Comparison of ENCODE assay signal across 9 cellular contexts in the genomic region with DNA sequence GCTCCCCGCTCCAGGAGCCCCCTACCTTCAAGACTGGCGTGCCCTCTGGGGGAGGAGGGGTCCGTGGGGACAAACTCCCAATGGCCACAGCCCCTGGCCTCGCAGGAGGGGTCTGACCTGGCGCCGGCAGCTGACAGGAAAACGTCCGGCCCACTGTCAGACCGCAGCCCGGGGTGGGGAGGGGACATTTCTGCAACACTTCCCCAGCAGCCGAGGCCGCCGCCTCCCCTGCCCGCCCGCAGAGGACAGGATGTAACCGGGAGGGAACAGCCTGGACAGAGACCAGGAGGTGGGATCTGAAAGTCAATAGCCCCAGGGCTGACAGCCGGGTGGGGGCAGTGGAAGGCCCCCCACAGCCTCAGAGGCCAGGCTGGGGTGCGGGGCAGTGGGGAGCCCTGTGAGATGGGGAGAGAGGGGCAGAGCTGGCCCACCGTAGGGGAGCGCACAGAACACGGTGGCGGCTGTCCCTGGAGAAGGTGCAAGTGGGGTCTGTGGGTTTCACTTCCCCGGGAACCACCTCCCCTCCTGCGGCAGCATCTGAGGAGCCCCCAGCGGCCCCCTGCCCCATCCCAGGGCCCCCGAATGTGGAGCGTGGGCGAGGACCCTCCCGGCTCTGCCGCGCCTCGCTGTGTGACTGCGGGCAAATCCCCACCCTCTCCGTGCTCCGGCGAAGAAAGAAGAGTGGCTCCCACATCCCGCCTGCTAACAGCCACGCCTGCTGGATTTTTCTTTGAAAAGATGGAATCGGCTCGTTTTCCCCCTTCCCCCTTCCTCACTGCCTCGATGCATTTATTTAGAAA. TPM values are rescaled to one million over a fixed set of nuclear protein-coding genes. Genes with fewer than 3 reads are reported as not detected.
DNase-seq lines count a peak whose midpoint lies in the region; ATAC-seq and TF ChIP-seq lines count a peak whose summit lies in the region.
"Had no signal": no experiment of that assay in that cellular context is flagged by ENCODE, and none has a peak within 500 bp of the region (broad histone marks: within the 10 kb centered on the region; RNA-seq: fewer than 3 reads in every experiment).

A gene with protein sequence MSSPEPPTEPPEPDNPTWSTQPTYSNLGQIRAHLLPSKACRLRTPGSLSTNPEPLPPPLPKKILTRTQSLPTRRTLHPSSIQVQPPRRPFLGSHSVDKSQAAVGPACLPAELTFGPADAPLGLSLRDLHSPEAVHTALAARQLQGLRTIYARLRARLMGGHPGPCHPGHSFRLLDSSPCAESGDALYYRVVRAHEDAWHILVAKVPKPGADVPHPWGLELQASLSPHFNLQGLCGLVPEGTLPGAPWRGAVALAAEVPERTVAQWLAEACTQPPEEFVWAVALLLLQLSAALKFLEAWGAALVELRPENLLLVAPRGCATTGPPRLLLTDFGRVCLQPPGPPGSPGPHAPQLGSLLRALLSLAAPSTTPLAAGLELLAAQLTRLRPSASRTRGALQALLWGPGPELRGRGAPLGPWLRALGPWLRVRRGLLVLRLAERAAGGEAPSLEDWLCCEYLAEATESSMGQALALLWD (minus strand): TSS at position 114 of the 800 bp plus-strand sequence. CDS start 1,244 bp downstream, outside the sequence.

- H3K9me3 Mint-ChIP-seq in CD4-positive, alpha-beta T cell = no peaks in the 10 kb centered on the region

- intact Hi-C loops in CD4-positive, alpha-beta T cell (cut with DNase I, micrococcal nuclease) = no loop called here

- TF ChIP-seq CTCF in CD4-positive, alpha-beta T cell (IDR thresholded peaks at IDR 0.05) = no peak
- no peak for TF ChIP-seq CTCF in brain microvascular endothelial cell (IDR thresholded peaks at IDR 0.05; ENCODE audit: low read depth, low read length, missing control alignments)

- peak within 1 kb of the TSS; percentile 27 for H3K27ac Mint-ChIP-seq in CD4-positive, alpha-beta T cell

- peak in 2 of 10 experiments; percentile 24 to 33 for DNase-seq in CD4-positive, alpha-beta T cell
- DNase-seq in KG1 (lab: John Stamatoyannopoulos, UW) (peak; percentile 54), brain microvascular endothelial cell (no peak), left lobe of liver (ENCODE audit: low spot score) (peak; percentile 69), NCI-H2196 treated with DMSO at 0.1 percent for 48 hours (lab: John Stamatoyannopoulos, UW; ENCODE audit: unreplicated experiment) (no peak)
- DNase-seq in stimulated activated naive CD8-positive, alpha-beta T cell treated with anti-CD3 and anti-CD28 coated beads, Interleukin-15, Interleukin-2, amounts not matched to agents 100 U/mL and 50 U/mL, for 24 hours = peak; percentile 57

- no peaks in the 10 kb centered on the region for H3K36me3 ChIP-seq in brain microvascular endothelial cell (replicated peaks)

- no peaks in the 10 kb centered on the region for H3K9me3 ChIP-seq in CD4-positive, alpha-beta T cell (ENCODE audit: control insufficient read depth, low read length)

- H3K36me3 Mint-ChIP-seq in CD4-positive, alpha-beta T cell (ENCODE audit: low read depth) = peaks cover under 1% of the 10 kb centered on the region

- in situ Hi-C loops in brain microvascular endothelial cell (cut with HindIII; ENCODE audit: low pct_ligation_motif_present, low sequenced_read_pairs) = no loop called here

- POLR2A ChIA-PET in CD4-positive, alpha-beta T cell (lab: Charles Lee) = interaction anchor here (1.9 kb wide), 1 partner anchor 9 kb away, joined by 7 read pairs; no protein-coding TSS in a partner anchor

- H3K4me3 Mint-ChIP-seq in CD4-positive, alpha-beta T cell = peak within 1 kb of the TSS; percentile 51

- CTCF ChIA-PET in CD4-positive, alpha-beta T cell (lab: Charles Lee) = no interaction called here

- ATAC-seq in CD4-positive, alpha-beta T cell (ENCODE audit: poor library complexity) = peak; percentile 38
- peak; percentile 79 for ATAC-seq in left lobe of liver
- peak; percentile 21 for ATAC-seq in stimulated activated naive CD8-positive, alpha-beta T cell treated with anti-CD3 and anti-CD28 coated beads, Interleukin-15, Interleukin-2, amounts not matched to agents 100 U/mL and 50 U/mL, for 24 hours
- ATAC-seq in HG03520 (IDR thresholded peaks at IDR 0.05; ENCODE audit: unreplicated experiment) = no peak
- no peak for ATAC-seq in HG03139 (IDR thresholded peaks at IDR 0.05; ENCODE audit: unreplicated experiment)

- no peak within 1 kb of the TSS for H3K27ac ChIP-seq in CD4-positive, alpha-beta T cell (ENCODE audit: low read depth, low read length)
- no peak within 1 kb of the TSS for H3K27ac ChIP-seq in brain microvascular endothelial cell

- H3K4me3 ChIP-seq in brain microvascular endothelial cell (ENCODE audit: low read depth, low read length) = peak within 1 kb of the TSS; percentile 47

- no peaks in the 10 kb centered on the region for H3K27me3 ChIP-seq in CD4-positive, alpha-beta T cell (ENCODE audit: control insufficient read depth, insufficient read depth, low read length)
- no peaks in the 10 kb centered on the region for H3K27me3 ChIP-seq in brain microvascular endothelial cell (replicated peaks)

- no peaks in the 10 kb centered on the region for H3K27me3 Mint-ChIP-seq in CD4-positive, alpha-beta T cell

- peaks cover 15% of the 10 kb centered on the region for H3K4me1 Mint-ChIP-seq in CD4-positive, alpha-beta T cell (ENCODE audit: low read depth)

RNA-seq across cellular contexts. Expression of the gene that starts here (rescaled TPM):
- total RNA-seq in CD4-positive, alpha-beta T cell = not detected
- total RNA-seq in left lobe of liver = 0.28 TPM
- total RNA-seq: glomerular endothelial cell had no signal

Comparison
In these comparisons a context has a peak if more than half of its experiments do, and no peak if none do; other contexts are left out.
1. Peak in ATAC-seq in CD4-positive, alpha-beta T cell; RNA of the gene not detected or under 1 TPM.
2. Peak in DNase-seq and ATAC-seq in left lobe of liver; RNA of the gene not detected or under 1 TPM.
3. DNase-seq: peak in KG1 (single experiment) and stimulated activated naive CD8-positive, alpha-beta T cell treated with anti-CD3 and anti-CD28 coated beads, Interleukin-15, Interleukin-2, amounts not matched to agents 100 U/mL and 50 U/mL, for 24 hours (single experiment); none in brain microvascular endothelial cell (single experiment) and NCI-H2196 treated with DMSO at 0.1 percent for 48 hours (single experiment).